8 cellular contexts compared by ENCODE assay signal in the genomic region with DNA sequence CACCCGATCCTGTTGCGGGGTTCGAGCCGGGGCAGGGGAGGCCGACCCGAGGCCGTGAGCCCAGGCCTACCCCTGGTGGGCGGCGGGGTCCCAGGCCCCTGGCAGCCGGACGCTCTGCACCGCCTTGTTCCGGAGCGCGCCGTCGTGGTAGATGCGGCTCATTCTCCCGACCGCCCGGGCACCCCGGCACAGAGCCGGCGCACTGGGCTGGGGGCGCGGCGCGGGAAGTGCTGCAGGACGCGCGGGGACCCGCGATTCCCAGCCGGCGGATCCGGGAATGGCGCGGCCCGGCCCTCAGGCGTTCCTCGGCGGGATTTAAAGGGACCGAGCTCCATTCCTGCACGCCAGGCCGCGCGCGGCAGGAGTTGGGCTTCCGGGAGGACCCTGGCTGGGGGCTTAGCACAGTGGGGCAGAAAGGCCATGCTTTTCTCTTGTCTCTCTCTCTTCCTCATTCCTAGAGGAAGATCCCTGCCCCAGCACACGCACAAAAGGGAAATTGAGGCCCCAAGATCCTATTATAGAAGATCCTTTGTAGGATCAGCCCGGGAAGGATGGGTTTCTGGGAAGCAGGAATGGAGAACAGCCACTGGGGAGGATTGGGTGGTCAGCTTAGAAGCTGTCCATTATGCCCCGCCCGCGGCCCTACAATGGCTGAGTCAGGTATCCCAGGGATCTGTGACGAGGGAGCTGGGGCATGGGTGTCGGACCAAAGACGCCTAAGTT. TPM values are rescaled to one million over a fixed set of nuclear protein-coding genes. Genes with fewer than 3 reads are reported as not detected.
DNase-seq lines count a peak whose midpoint lies in the region; FAIRE-seq and TF ChIP-seq lines count a peak whose summit lies in the region.

A gene (minus strand): TSS at position 279 of the 723 bp plus-strand sequence. CDS start 117 bp downstream, at position 162.

- H3K36me3 ChIP-seq in colonic mucosa: no peaks in the 10 kb centered on the region
- no peaks in the 10 kb centered on the region for H3K36me3 ChIP-seq in kidney epithelial cell (ENCODE audit: control insufficient read depth, insufficient read depth, low read length)
- H3K36me3 ChIP-seq in small intestine (ENCODE audit: control insufficient read depth in 2 of 2, insufficient read depth in 2 of 2, low read length in 2 of 2): no peaks in the 10 kb centered on the region

- no peaks in the 10 kb centered on the region for H3K4me1 ChIP-seq in colonic mucosa
- peaks cover 0 to 4% of the 10 kb centered on the region in 2 donors for H3K4me1 ChIP-seq in small intestine (ENCODE audit: control insufficient read depth in 2 of 2, insufficient read depth in 1 of 2, low read depth in 1 of 2, low read length in 1 of 2)

- DNase-seq in GM03348 (ENCODE audit: low spot score) (peak; percentile 87), NCI-H774 (lab: John Stamatoyannopoulos, UW) (peak; percentile 30), colonic mucosa (peak; percentile 71), kidney epithelial cell (ENCODE audit: low read depth) (no peak), small intestine (peak; percentile 59), NOMO-1 treated with DMSO at 0.1 percent for 48 hours (lab: John Stamatoyannopoulos, UW; ENCODE audit: unreplicated experiment) (no peak), NAMALWA (ENCODE audit: low spot score) (no peak), HUDEP-2 (lab: John Stamatoyannopoulos, UW; ENCODE audit: unreplicated experiment in 76 of 76) (no peak)

- no peak for FAIRE-seq in small intestine (lab: Jason Lieb, UNC)

- H3K27ac ChIP-seq in colonic mucosa (peak within 1 kb of the TSS; percentile 95), small intestine (ENCODE audit: low read depth in 1 of 2, low read length in 1 of 2) (peak within 1 kb of the TSS; percentile 92 to 97)

- WGBS in small intestine, 3 donors: 3 to 7% (median 4%) methylated on average over 48 to 57 of the region's 57 CpGs

- H3K27me3 ChIP-seq in colonic mucosa: no peaks in the 10 kb centered on the region
- H3K27me3 ChIP-seq in kidney epithelial cell (ENCODE audit: control insufficient read depth, insufficient read depth, low read length): no peaks in the 10 kb centered on the region
- no peaks in the 10 kb centered on the region for H3K27me3 ChIP-seq in small intestine (ENCODE audit: control insufficient read depth in 2 of 2, insufficient read depth in 2 of 2, low read length in 2 of 2)

- peak within 1 kb of the TSS; percentile 80 for H3K4me3 ChIP-seq in colonic mucosa
- peak within 1 kb of the TSS; percentile 61 for H3K4me3 ChIP-seq in kidney epithelial cell (ENCODE audit: low read depth, low read length)
- H3K4me3 ChIP-seq in small intestine (ENCODE audit: low read depth in 1 of 2, low read length in 2 of 2): peak within 1 kb of the TSS; percentile 81 to 92

- no peak for TF ChIP-seq CTCF in colonic mucosa (IDR thresholded peaks at IDR 0.05)
- no peak for TF ChIP-seq CTCF in kidney epithelial cell (IDR thresholded peaks at IDR 0.05; ENCODE audit: insufficient read depth, low read length, poor library complexity, severe bottlenecking)

- H3K9me3 ChIP-seq in colonic mucosa (no peaks in the 10 kb centered on the region), small intestine (ENCODE audit: control insufficient read depth, low read depth) (no peaks in the 10 kb centered on the region)

- intact Hi-C loops in colonic mucosa (cut with DNase I): loop anchor here (5.0 kb wide), 1 partner anchor 44 kb away; no protein-coding TSS in a partner anchor

- peak within 1 kb of the TSS; percentile 76 to 88 for H3K9ac ChIP-seq in colonic mucosa (ENCODE audit: low read depth in 2 of 2, low read length in 2 of 2)

RNA-seq across cellular contexts. Expression of the gene that starts here (rescaled TPM):
- total RNA-seq in colonic mucosa: 10 to 100 TPM; 31.7 to 36.7 TPM
- total RNA-seq in kidney epithelial cell: 10.5 and 11.2 TPM in 2 replicates
- 10 to 100 TPM; 11.9 to 19.5 (median 16.3) TPM for polyA plus RNA-seq in small intestine

Comparison
In these comparisons a context has a peak if more than half of its experiments do, and no peak if none do; other contexts are left out.
1. DNase-seq: peak in GM03348 (single experiment), NCI-H774 (single experiment), colonic mucosa (single experiment) and small intestine (single experiment); none in kidney epithelial cell (single experiment), NOMO-1 treated with DMSO at 0.1 percent for 48 hours (single experiment), NAMALWA (single experiment) and HUDEP-2 (0 of 76).
2. Peak in every context shown above with its lines, with median percentiles within 50 percentile points of each other: H3K4me3 ChIP-seq.